22 cellular contexts compared by ENCODE assay signal in the genomic region with DNA sequence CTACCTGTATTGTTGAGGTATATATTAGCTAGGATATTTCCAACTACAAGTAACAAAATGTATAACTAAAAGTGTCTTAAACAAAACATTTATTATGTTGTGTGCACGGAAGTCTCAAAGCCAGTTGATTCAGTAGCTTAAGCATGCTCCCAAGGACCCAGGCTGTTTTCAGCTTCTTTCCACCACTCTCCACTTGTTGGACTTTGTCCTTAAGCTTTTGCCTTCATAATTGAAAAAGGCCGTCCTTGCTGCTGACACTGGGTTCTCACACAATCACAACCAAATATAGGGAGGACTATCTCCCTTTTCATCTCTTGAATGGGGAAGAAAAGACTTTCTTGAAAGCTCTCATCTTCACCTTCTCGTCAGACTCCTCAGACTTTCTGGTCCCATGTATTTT. TPM values are rescaled to one million over a fixed set of nuclear protein-coding genes. Genes with fewer than 3 reads are reported as not detected.
DNase-seq lines count a peak whose midpoint lies in the region; ATAC-seq, FAIRE-seq and TF ChIP-seq lines count a peak whose summit lies in the region.
"Had no signal": no experiment of that assay in that cellular context is flagged by ENCODE, and none has a peak within 500 bp of the region (broad histone marks: within the 10 kb centered on the region; RNA-seq: fewer than 3 reads in every experiment).

No MANE protein-coding gene starts in this region.

- H3K27me3 Mint-ChIP-seq in chondrocyte (ENCODE audit: low read depth) (no peaks in the 10 kb centered on the region), progenitor cell of endocrine pancreas (no peaks in the 10 kb centered on the region)
- H3K27me3 Mint-ChIP-seq: B cell; CD4-positive, alpha-beta T cell had no signal

- H3K27ac ChIP-seq in HepG2 (ENCODE audit: extremely low read length, insufficient read depth, low read length) (no peak overlapping the region), right lobe of liver (no peak overlapping the region), tibial artery (peak overlapping the region; percentile 58 to 82)
- H3K27ac ChIP-seq: C4-2B had no signal

- no peak for FAIRE-seq in HepG2 (lab: Jason Lieb, UNC)
- peak; percentile 11 for FAIRE-seq in H54 (lab: Jason Lieb, UNC)
- FAIRE-seq: GM12892, GM18507 had no signal

- BruUV-seq in HepG2 (replicated peaks; lab: Mats Ljungman, UMichigan): no TSS peak

- peaks cover 5% of the 10 kb centered on the region for H3K9me3 ChIP-seq in HepG2 (ENCODE audit: low read length)
- H3K9me3 ChIP-seq in right lobe of liver: peaks cover 0 to 2% (median 0%) of the 10 kb centered on the region in 4 donors
- H3K9me3 ChIP-seq in tibial artery: peaks cover 0 to 7% (median 3%) of the 10 kb centered on the region in 3 donors

- no peaks in the 10 kb centered on the region for H3K36me3 ChIP-seq in HepG2 (replicated peaks in 1 of 2; ENCODE audit: control insufficient read depth in 1 of 2, insufficient read depth in 2 of 2, low read length in 2 of 2)
- H3K36me3 ChIP-seq in right lobe of liver: no peaks in the 10 kb centered on the region
- peaks cover 0 to 1% (median 0%) of the 10 kb centered on the region in 3 donors for H3K36me3 ChIP-seq in tibial artery

- TF ChIP-seq CTCF in HepG2 (CRISPR knock-in tag; IDR thresholded peaks at IDR 0.05): no peak
- no peak for TF ChIP-seq CTCF in right lobe of liver (IDR thresholded peaks at IDR 0.05)
- no peak for TF ChIP-seq CTCF in chondrocyte (IDR thresholded peaks at IDR 0.05)
- TF ChIP-seq CTCF in tibial artery (IDR thresholded peaks at IDR 0.05): no peak
- TF ChIP-seq CTCF in progenitor cell of endocrine pancreas (IDR thresholded peaks at IDR 0.05; ENCODE audit: unreplicated experiment): no peak

- H3K9me3 Mint-ChIP-seq in chondrocyte (ENCODE audit: low read depth) (peaks cover 11% of the 10 kb centered on the region), progenitor cell of endocrine pancreas (ENCODE audit: low read depth) (peaks cover 8% of the 10 kb centered on the region)

- no peak for TF ChIP-seq RAD21 in HepG2 (CRISPR knock-in tag; IDR thresholded peaks at IDR 0.05)

- peak; percentile 43; the same call in 2 of the 3 replicates for ATAC-seq in HepG2
- ATAC-seq in right lobe of liver: no peak
- ATAC-seq in HG02642 (IDR thresholded peaks at IDR 0.05; ENCODE audit: poor library complexity, unreplicated experiment): no peak
- ATAC-seq: GM23338, HCT116 had no signal

- H3K4me1 Mint-ChIP-seq in chondrocyte (ENCODE audit: low read depth) (peaks cover 50% of the 10 kb centered on the region), progenitor cell of endocrine pancreas (ENCODE audit: low read depth) (peaks cover 5% of the 10 kb centered on the region)
- H3K4me1 Mint-ChIP-seq: GM23338 had no signal

- H3K4me1 ChIP-seq in HepG2 (ENCODE audit: insufficient read depth, low read length) (peaks cover 9% of the 10 kb centered on the region; the same call in 1 of the 2 replicates), right lobe of liver (no peaks in the 10 kb centered on the region), tibial artery (peaks cover 0 to 26% (median 0%) of the 10 kb centered on the region in 4 donors)
- H3K4me1 ChIP-seq: Caco-2 had no signal

- TF ChIP-seq POLR2A in HepG2 (IDR thresholded peaks at IDR 0.05; ENCODE audit: insufficient read depth in 1 of 2, low read depth in 2 of 2, low read length in 2 of 2) (no peak), right lobe of liver (IDR thresholded peaks at IDR 0.05) (no peak), H54 (IDR thresholded peaks at IDR 0.05; ENCODE audit: low read depth, low read length) (no peak)

- H3K79me2 ChIP-seq in HepG2 (ENCODE audit: insufficient read depth, low read length): no peaks in the 10 kb centered on the region

- no peak overlapping the region for H2AFZ ChIP-seq in HepG2 (ENCODE audit: low read length)
- H2AFZ ChIP-seq: GM23338 had no signal

- H4K20me1 ChIP-seq in HepG2 (ENCODE audit: insufficient read depth, low read length): no peaks in the 10 kb centered on the region

- POLR2A ChIA-PET in HepG2 (lab: Yijun Ruan, JAX): interaction anchor here (1.4 kb wide), 1 partner anchor 13 kb away, joined by 9 read pairs; the partner anchor contains the start of gene NEMP2

- H3K27me3 ChIP-seq in HepG2 (ENCODE audit: control insufficient read depth in 1 of 2, insufficient read depth in 2 of 2, low read length in 2 of 2): no peaks in the 10 kb centered on the region
- H3K27me3 ChIP-seq in right lobe of liver: no peaks in the 10 kb centered on the region
- H3K27me3 ChIP-seq in tibial artery: no peaks in the 10 kb centered on the region

- in situ Hi-C loops in HepG2 (cut with HindIII; ENCODE audit: extremely low pct_ligation_motif_present, low pct_unique_long_range_greater_than_20kb): no loop called here

- H3K4me3 Mint-ChIP-seq in chondrocyte (ENCODE audit: unreplicated experiment): no peak overlapping the region
- H3K4me3 Mint-ChIP-seq in progenitor cell of endocrine pancreas (ENCODE audit: low read depth): no peak overlapping the region
- H3K4me3 Mint-ChIP-seq: B cell; CD4-positive, alpha-beta T cell; GM23338; HFFc6 had no signal

- peaks cover 5% of the 10 kb centered on the region for H3K36me3 Mint-ChIP-seq in chondrocyte (ENCODE audit: low read depth)
- H3K36me3 Mint-ChIP-seq in progenitor cell of endocrine pancreas (ENCODE audit: insufficient read depth): peaks cover 5% of the 10 kb centered on the region

- TF ChIP-seq EP300 in HepG2 (IDR thresholded peaks at IDR 0.05; ENCODE audit: low read depth in 2 of 2, low read length in 2 of 2) (no peak), HepG2 (CRISPR knock-in tag; IDR thresholded peaks at IDR 0.05; ENCODE audit: borderline replicate concordance) (no peak)

- WGBS in HepG2 (ENCODE audit: low lambda C conversion rate): 22% methylated on average over 3 of the region's 3 CpGs
- WGBS in right lobe of liver (ENCODE audit: insufficient coverage, low coverage, low lambda C conversion rate, missing lambda C conversion rate): 84% methylated on average over 3 of the region's 3 CpGs

- CTCF ChIA-PET in HepG2 (lab: Yijun Ruan, JAX; ENCODE audit: low intra/inter-chr PET ratio, low total read pairs): no interaction called here

- no peak overlapping the region for H3K9ac ChIP-seq in HepG2 (ENCODE audit: insufficient read depth, low read depth, low read length)

- H3K4me3 ChIP-seq in HepG2 (replicated peaks in 1 of 3; ENCODE audit: insufficient read depth in 1 of 3, low read depth in 2 of 3, low read length in 3 of 3) (no peak overlapping the region), right lobe of liver (no peak overlapping the region), tibial artery (no peak overlapping the region)
- H3K4me3 ChIP-seq: GM23338 had no signal

- H3K27ac Mint-ChIP-seq in chondrocyte (ENCODE audit: unreplicated experiment) (peak overlapping the region; percentile 95), progenitor cell of endocrine pancreas (no peak overlapping the region)
- H3K27ac Mint-ChIP-seq: B cell; CD4-positive, alpha-beta T cell; GM23338; HFFc6 had no signal

- H3K4me2 ChIP-seq in HepG2 (ENCODE audit: low read depth, low read length): no peak overlapping the region
- H3K4me2 ChIP-seq: GM23338 had no signal

- no peak for DNase-seq in HepG2 (ENCODE audit: low spot score)
- no peak for DNase-seq in right lobe of liver
- no peak for DNase-seq in H54 (ENCODE audit: insufficient read length, low spot score)
- DNase-seq in chondrocyte (ENCODE audit: low spot score): no peak
- no peak for DNase-seq in tibial artery
- DNase-seq in progenitor cell of endocrine pancreas (ENCODE audit: low spot score, unreplicated experiment): no peak
- DNase-seq in hepatic stellate cell (ENCODE audit: low spot score): no peak
- DNase-seq: 8988T; Caco-2; CD4-positive, alpha-beta T cell; DMS153; DMS79; GDM1; H7; HFFc6 had no signal

- intact Hi-C loops in HepG2 (cut with micrococcal nuclease; ENCODE audit: unreplicated experiment) (no loop called here), right lobe of liver (cut with DNase I) (no loop called here), tibial artery (cut with DNase I; ENCODE audit: low total_unique reads) (no loop called here)

TF ChIP-seq in HepG2, 621 proteins besides CTCF, POLR2A, EP300 and RAD21:
- TF ChIP-seq ZNF136 (CRISPR knock-in tag; IDR thresholded peaks at IDR 0.05; ENCODE audit: low read depth) (no peak), HNF4A (CRISPR knock-in tag; IDR thresholded peaks at IDR 0.05) (peak; percentile 57), ZNF205 (CRISPR knock-in tag; IDR thresholded peaks at IDR 0.05) (no peak), ZNF782 (CRISPR knock-in tag; IDR thresholded peaks at IDR 0.05; ENCODE audit: borderline replicate concordance) (no peak), RFXANK (CRISPR knock-in tag; IDR thresholded peaks at IDR 0.05) (no peak), ZNF430 (CRISPR knock-in tag; IDR thresholded peaks at IDR 0.05) (no peak)

RNA-seq across cellular contexts. Expression of gene NEMP2, which starts 12.2 kb away (rescaled TPM):
- total RNA-seq in HepG2 (2016; rRNA removed; fragmentation: Illumina TruSeq; extraction: Trizol): 7.8 and 9.8 TPM in 2 replicates
- 3.3 and 4.6 TPM in 2 replicates for total RNA-seq in HepG2 (2016; cell fraction: cytosol; rRNA removed; fragmentation: Illumina TruSeq; extraction: Trizol; ENCODE audit: low read depth)
- 8.3 and 9.0 TPM in 2 replicates for total RNA-seq in HepG2 (2016; cell fraction: insoluble cytoplasmic fraction; rRNA removed; fragmentation: Illumina TruSeq; extraction: Trizol)
- 6.5 and 7.6 TPM in 2 replicates for total RNA-seq in HepG2 (2016; cell fraction: membrane; rRNA removed; fragmentation: Illumina TruSeq; extraction: Trizol)
- 9.1 and 11.4 TPM in 2 replicates for total RNA-seq in HepG2 (2016; cell fraction: nucleus; rRNA removed; fragmentation: Illumina TruSeq; extraction: Trizol)
- 2.4 and 3.3 TPM in 2 replicates for polyA plus RNA-seq in HepG2 (2011; rRNA removed)
- polyA plus RNA-seq in HepG2 (2011; cell fraction: cytosol; rRNA removed): 1.9 and 4.3 TPM in 2 replicates
- 1.3 and 2.1 TPM in 2 replicates for polyA plus RNA-seq in HepG2 (2011; cell fraction: nucleus; rRNA removed)
- polyA plus RNA-seq in HepG2 (2012): 4.0 and 10.3 TPM in 2 replicates
- polyA plus RNA-seq in HepG2 (2016; cell fraction: cytosol; fragmentation: Illumina TruSeq; extraction: Trizol; ENCODE audit: low read depth): 1.8 and 2.3 TPM in 2 replicates
- 5.0 and 6.7 TPM in 2 replicates for polyA plus RNA-seq in HepG2 (2016; cell fraction: insoluble cytoplasmic fraction; fragmentation: Illumina TruSeq; extraction: Trizol; ENCODE audit: low read depth)
- 3.9 and 4.2 TPM in 2 replicates for polyA plus RNA-seq in HepG2 (2016; cell fraction: membrane; fragmentation: Illumina TruSeq; extraction: Trizol; ENCODE audit: low read depth)
- polyA plus RNA-seq in HepG2 (2016; cell fraction: nucleus; fragmentation: Illumina TruSeq; extraction: Trizol; ENCODE audit: insufficient read depth, low read depth): 5.9 and 7.7 TPM in 2 replicates
- polyA minus RNA-seq in HepG2 (2011; rRNA and poly(A)+ RNA removed; ENCODE audit: low replicate concordance): 11.9 and 13.0 TPM in 2 replicates
- polyA minus RNA-seq in HepG2 (2011; cell fraction: cytosol; rRNA and poly(A)+ RNA removed): 4.2 and 8.0 TPM in 2 replicates
- 16.9 and 24.9 TPM in 2 replicates for polyA minus RNA-seq in HepG2 (2011; cell fraction: nucleus; rRNA and poly(A)+ RNA removed)
- 1 to 10 TPM; 2.0 to 4.1 (median 2.7) TPM for total RNA-seq in right lobe of liver
- total RNA-seq in chondrocyte: 7.9 to 9.6 TPM (median 8.9 TPM) in 3 replicates
- total RNA-seq in progenitor cell of endocrine pancreas: 10.2 and 13.9 TPM in 2 replicates

Comparison
In these comparisons a context has a peak if more than half of its experiments do, and no peak if none do; other contexts are left out.
1. H3K27ac ChIP-seq: peak in tibial artery (2 of 2); none in HepG2 (single experiment) and right lobe of liver (0 of 3).